29 cellular contexts compared by ENCODE assay signal in genomic region chr1:248847956-248848561, GRCh38.
"Had no signal": no experiment of that assay in that cellular context is flagged by ENCODE, and none has a peak within 500 bp of the region (broad histone marks: within the 10 kb centered on the region; RNA-seq: fewer than 3 reads in every experiment).

No MANE protein-coding gene starts in this region.

- H3K4me3 ChIP-seq: coronary artery, dorsolateral prefrontal cortex, left lung, lung, mucosa of descending colon, transverse colon, uterus had no signal

- H3K27ac Mint-ChIP-seq: activated naive CD8-positive, alpha-beta T cell treated with anti-CD3 and anti-CD28 coated beads, Interleukin-2, amount 10 ng/mL, durations not matched to agents 7 days and 5 days; natural killer cell treated with Interleukin-12 subunit alpha and Interleukin-12 subunit beta and Interleukin-15 and Interleukin-18, amount 100 ng/mL, for 72 hours; progenitor cell of endocrine pancreas; WTC11 had no signal

- H3K4me1 Mint-ChIP-seq: activated CD4-positive, alpha-beta T cell treated with anti-CD3 and anti-CD28 coated beads, Interleukin-2, amount 10 ng/mL, durations not matched to agents 7 days and 5 days; activated naive CD4-positive, alpha-beta T cell treated with anti-CD3 and anti-CD28 coated beads, Interleukin-2, amount 10 ng/mL, durations not matched to agents 7 days and 5 days; activated naive CD8-positive, alpha-beta T cell treated with anti-CD3 and anti-CD28 coated beads, Interleukin-2, amount 10 ng/mL, durations not matched to agents 7 days and 5 days; WTC11 had no signal

- H3K4me3 Mint-ChIP-seq: activated CD4-positive, alpha-beta T cell treated with anti-CD3 and anti-CD28 coated beads, Interleukin-2, amount 10 ng/mL, durations not matched to agents 7 days and 5 days; activated CD8-positive, alpha-beta T cell treated with anti-CD3 and anti-CD28 coated beads, Interleukin-2, amount 10 ng/mL, durations not matched to agents 7 days and 5 days; activated naive CD4-positive, alpha-beta T cell treated with anti-CD3 and anti-CD28 coated beads, Interleukin-2, amount 10 ng/mL, durations not matched to agents 7 days and 5 days; activated naive CD8-positive, alpha-beta T cell treated with anti-CD3 and anti-CD28 coated beads, Interleukin-2, amount 10 ng/mL, durations not matched to agents 7 days and 5 days; activated T-cell treated with anti-CD3 and anti-CD28 coated beads, Interleukin-2, amount 50 U/mL, for 24 hours; immature natural killer cell; natural killer cell treated with Interleukin-12 subunit alpha and Interleukin-12 subunit beta and Interleukin-15 and Interleukin-18, amount 100 ng/mL, for 72 hours; WTC11 had no signal

- H3K36me3 ChIP-seq: uterus had no signal

- H3K9me3 Mint-ChIP-seq: activated CD4-positive, alpha-beta T cell treated with anti-CD3 and anti-CD28 coated beads, Interleukin-2, amount 10 ng/mL, durations not matched to agents 7 days and 5 days; activated naive CD4-positive, alpha-beta T cell treated with anti-CD3 and anti-CD28 coated beads, Interleukin-2, amount 10 ng/mL, durations not matched to agents 7 days and 5 days; activated naive CD8-positive, alpha-beta T cell treated with anti-CD3 and anti-CD28 coated beads, Interleukin-2, amount 10 ng/mL, durations not matched to agents 7 days and 5 days; activated T-cell treated with anti-CD3 and anti-CD28 coated beads, Interleukin-2, amount 50 U/mL, for 24 hours; immature natural killer cell; natural killer cell treated with Interleukin-12 subunit alpha and Interleukin-12 subunit beta and Interleukin-15 and Interleukin-18, amount 100 ng/mL, for 72 hours; WTC11 had no signal

- H3K27me3 ChIP-seq: brain microvascular endothelial cell, dorsolateral prefrontal cortex, left lung, testis, transverse colon, uterus had no signal

- H3K27ac ChIP-seq: brain microvascular endothelial cell, coronary artery, left lung, testis, transverse colon, uterus had no signal

- H3K9me3 ChIP-seq: left lung, mucosa of descending colon, testis, transverse colon, uterus had no signal

- H3K27me3 Mint-ChIP-seq: activated CD4-positive, alpha-beta T cell treated with anti-CD3 and anti-CD28 coated beads, Interleukin-2, amount 10 ng/mL, durations not matched to agents 7 days and 5 days; activated naive CD4-positive, alpha-beta T cell treated with anti-CD3 and anti-CD28 coated beads, Interleukin-2, amount 10 ng/mL, durations not matched to agents 7 days and 5 days; activated naive CD8-positive, alpha-beta T cell treated with anti-CD3 and anti-CD28 coated beads, Interleukin-2, amount 10 ng/mL, durations not matched to agents 7 days and 5 days; activated T-cell treated with anti-CD3 and anti-CD28 coated beads, Interleukin-2, amount 50 U/mL, for 24 hours; natural killer cell treated with Interleukin-12 subunit alpha and Interleukin-12 subunit beta and Interleukin-15 and Interleukin-18, amount 100 ng/mL, for 72 hours; progenitor cell of endocrine pancreas had no signal

- DNase-seq: activated CD4-positive, alpha-beta T cell treated with anti-CD3 and anti-CD28 coated beads for 1 hour; activated CD4-positive, alpha-beta T cell treated with anti-CD3 and anti-CD28 coated beads, Interleukin-2, amount 10 ng/mL, durations not matched to agents 7 days and 5 days; activated CD8-positive, alpha-beta T cell treated with anti-CD3 and anti-CD28 coated beads, Interleukin-2, amount 10 ng/mL, durations not matched to agents 7 days and 5 days; activated gamma-delta T cell; activated naive CD4-positive, alpha-beta T cell treated with anti-CD3 and anti-CD28 coated beads, Interleukin-2, amount 10 ng/mL, durations not matched to agents 7 days and 5 days; activated naive CD8-positive, alpha-beta T cell treated with anti-CD3 and anti-CD28 coated beads, Interleukin-2, amount 10 ng/mL, durations not matched to agents 7 days and 5 days; activated T-cell treated with anti-CD3 and anti-CD28 coated beads, Interleukin-2, amount 50 U/mL, for 24 hours; amniotic stem cell; brain microvascular endothelial cell; dorsolateral prefrontal cortex; foreskin fibroblast; head of caudate nucleus; hippocampal formation; immature natural killer cell; mesendoderm; mucosa of descending colon; stimulated activated CD4-positive, alpha-beta T cell treated with anti-CD3 and anti-CD28 coated beads, Interleukin-15, amount 100 ng/mL, for 24 hours; stimulated activated naive CD4-positive, alpha-beta T cell treated with Interleukin-2 at 50 U/mL for 16 hours; T-helper 2 cell; testis; transverse colon; uterus had no signal

- H3K4me1 ChIP-seq: left lung, testis, transverse colon, uterus had no signal

- ATAC-seq: activated CD8-positive, alpha-beta T cell treated with anti-CD3 and anti-CD28 coated beads, Interleukin-2, amount 10 ng/mL, durations not matched to agents 7 days and 5 days; esophagus mucosa; left lung; mucosa of descending colon; natural killer cell treated with Interleukin-12 subunit alpha and Interleukin-12 subunit beta and Interleukin-15 and Interleukin-18, amount 100 ng/mL, for 72 hours; WTC11 had no signal
